20 cellular contexts compared by ENCODE assay signal in the genomic region with DNA sequence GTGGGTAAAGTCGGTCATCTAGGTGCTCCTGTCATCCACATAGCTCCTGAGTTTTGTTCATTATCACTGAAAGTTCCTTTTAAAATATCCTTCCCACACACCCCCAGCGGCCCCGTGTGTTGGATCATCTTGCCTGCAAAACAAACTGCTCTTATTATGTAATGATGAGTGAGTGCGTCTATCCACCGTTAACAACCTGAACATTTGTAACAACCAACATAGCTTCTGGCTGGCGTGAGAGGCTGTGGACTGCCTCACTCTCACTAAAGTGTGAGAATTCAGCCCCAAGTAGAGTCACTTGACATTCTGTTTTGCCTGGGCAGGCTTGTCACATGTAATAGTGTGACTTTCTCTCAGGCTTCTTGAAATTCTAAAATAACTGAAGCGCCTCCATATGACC. TPM values are rescaled to one million over a fixed set of nuclear protein-coding genes. Genes with fewer than 3 reads are reported as not detected.
DNase-seq lines count a peak whose midpoint lies in the region; ATAC-seq and TF ChIP-seq lines count a peak whose summit lies in the region.
"Had no signal": no experiment of that assay in that cellular context is flagged by ENCODE, and none has a peak within 500 bp of the region (broad histone marks: within the 10 kb centered on the region; RNA-seq: fewer than 3 reads in every experiment).

No MANE protein-coding gene starts in this region.

- POLR2A ChIA-PET in CD8-positive, alpha-beta memory T cell (lab: Charles Lee) = interaction anchor here (1.0 to 1.7 kb wide), 2 partner anchors 29 to 145 kb away, joined by 4 to 27 read pairs; no protein-coding TSS in a partner anchor

- WGBS in gastroesophageal sphincter (ENCODE audit: low coverage in 1 of 2), 2 donors = 74 to 75% methylated on average over 5 to 7 of the region's 7 CpGs

- TF ChIP-seq CTCF in type B pancreatic cell (conservative IDR thresholded peaks at IDR 0.05) (no peak), gastroesophageal sphincter (IDR thresholded peaks at IDR 0.05) (no peak)

- DNase-seq in NOMO-1 (lab: John Stamatoyannopoulos, UW; ENCODE audit: unreplicated experiment in 2 of 2) (peak; percentile 33 to 39), NOMO-1 treated with dmso at 0.1 percent for 144 hours (lab: John Stamatoyannopoulos, UW; ENCODE audit: unreplicated experiment) (no peak), naive B cell (no peak), type B pancreatic cell (ENCODE audit: extremely low spot score, unreplicated experiment) (no peak)
- DNase-seq in CD8-positive, alpha-beta memory T cell = peak in 1 of 5 donors; percentile 8
- peak; percentile 44 for DNase-seq in activated CD8-positive, alpha-beta memory T cell treated with anti-CD3 and anti-CD28 coated beads, Interleukin-2, amount 50 U/mL, for 48 hours
- DNase-seq: activated CD4-positive, alpha-beta T cell treated with anti-CD3 and anti-CD28 coated beads for 4 hours; activated effector memory CD4-positive, alpha-beta T cell treated with Interleukin-2 at 50 U/mL for 16 hours; foreskin melanocyte; Karpas-422; NCI-H1417 treated with DMSO at 0.1 percent for 48 hours; SHP77; stimulated activated CD4-positive, alpha-beta T cell treated with anti-CD3 and anti-CD28 coated beads, Interleukin-2, amount 100 ng/mL, for 48 hours had no signal

- peaks cover 0 to 7% of the 10 kb centered on the region in 2 donors for H3K27me3 Mint-ChIP-seq in CD8-positive, alpha-beta memory T cell
- H3K27me3 Mint-ChIP-seq in naive B cell = peaks cover under 1 to 2% (median 2%) of the 10 kb centered on the region in 3 donors
- peaks cover 87% of the 10 kb centered on the region for H3K27me3 Mint-ChIP-seq in type B pancreatic cell

- peaks cover 28% of the 10 kb centered on the region for H3K4me1 ChIP-seq in CD8-positive, alpha-beta memory T cell (ENCODE audit: insufficient read depth, low read length)
- H3K4me1 ChIP-seq in gastroesophageal sphincter = peaks cover 0 to 11% (median 5%) of the 10 kb centered on the region in 3 donors

- no peak for TF ChIP-seq POLR2A in gastroesophageal sphincter (IDR thresholded peaks at IDR 0.05)

- peak overlapping the region in 4 of 8 donors; percentile 51 to 94 (median 88) for H3K27ac Mint-ChIP-seq in CD8-positive, alpha-beta memory T cell
- peak overlapping the region in 4 of 6 donors; percentile 45 to 88 (median 78) for H3K27ac Mint-ChIP-seq in naive B cell
- no peak overlapping the region for H3K27ac Mint-ChIP-seq in type B pancreatic cell

- ATAC-seq in naive B cell (ENCODE audit: low read depth in 2 of 2) (no peak), HG02610 (IDR thresholded peaks at IDR 0.05; ENCODE audit: unreplicated experiment) (no peak), gastroesophageal sphincter (no peak)
- ATAC-seq: A549 had no signal

- H3K27ac ChIP-seq in CD8-positive, alpha-beta memory T cell (ENCODE audit: low read depth, low read length) = no peak overlapping the region
- no peak overlapping the region for H3K27ac ChIP-seq in gastroesophageal sphincter
- H3K27ac ChIP-seq: A549, coronary artery had no signal

- H3K9me3 ChIP-seq in CD8-positive, alpha-beta memory T cell (ENCODE audit: low read length) = no peaks in the 10 kb centered on the region
- H3K9me3 ChIP-seq in gastroesophageal sphincter = no peaks in the 10 kb centered on the region
- H3K9me3 ChIP-seq: A549, tibial nerve had no signal

- no peaks in the 10 kb centered on the region for H3K27me3 ChIP-seq in CD8-positive, alpha-beta memory T cell (ENCODE audit: insufficient read depth, low read length, poor library complexity, severe bottlenecking)
- H3K27me3 ChIP-seq in gastroesophageal sphincter = peaks cover 48% of the 10 kb centered on the region

- H3K4me3 ChIP-seq in CD8-positive, alpha-beta memory T cell (ENCODE audit: low read length) = no peak overlapping the region
- no peak overlapping the region for H3K4me3 ChIP-seq in gastroesophageal sphincter
- H3K4me3 ChIP-seq: A549, coronary artery, tibial nerve had no signal

- H3K9me3 Mint-ChIP-seq in CD8-positive, alpha-beta memory T cell = peaks cover 0 to 4% (median 0%) of the 10 kb centered on the region in 5 donors
- H3K9me3 Mint-ChIP-seq in naive B cell (peaks cover 0 to 3% (median 0%) of the 10 kb centered on the region in 7 donors), type B pancreatic cell (no peaks in the 10 kb centered on the region)

- H3K4me3 Mint-ChIP-seq in CD8-positive, alpha-beta memory T cell = peak overlapping the region; percentile 15 to 91 (median 90)
- H3K4me3 Mint-ChIP-seq in naive B cell (peak overlapping the region in 7 of 8 donors; percentile 44 to 98 (median 90)), type B pancreatic cell (no peak overlapping the region)

- H3K36me3 Mint-ChIP-seq in CD8-positive, alpha-beta memory T cell = peaks cover 8 to 13% (median 9%) of the 10 kb centered on the region in 3 donors
- H3K36me3 Mint-ChIP-seq in naive B cell = no peaks in the 10 kb centered on the region
- no peaks in the 10 kb centered on the region for H3K36me3 Mint-ChIP-seq in type B pancreatic cell
- H3K36me3 Mint-ChIP-seq: CD14-positive monocyte had no signal

- no peak for TF ChIP-seq EP300 in gastroesophageal sphincter (IDR thresholded peaks at IDR 0.05)

- CTCF ChIA-PET in CD8-positive, alpha-beta memory T cell (lab: Charles Lee) = interaction anchor here (0.7 to 4.0 kb wide), 11 partner anchors 9 to 372 kb away, joined by 3 to 135 read pairs (median 14); a partner anchor contains a TSS

- no peaks in the 10 kb centered on the region for H3K36me3 ChIP-seq in CD8-positive, alpha-beta memory T cell (ENCODE audit: insufficient read depth, low read length)
- no peaks in the 10 kb centered on the region for H3K36me3 ChIP-seq in gastroesophageal sphincter
- H3K36me3 ChIP-seq: tibial nerve had no signal

- peaks cover 29 to 35% (median 33%) of the 10 kb centered on the region in 3 donors for H3K4me1 Mint-ChIP-seq in CD8-positive, alpha-beta memory T cell
- H3K4me1 Mint-ChIP-seq in naive B cell = peaks cover 28 to 39% (median 37%) of the 10 kb centered on the region in 3 donors
- H3K4me1 Mint-ChIP-seq in type B pancreatic cell (ENCODE audit: unreplicated experiment) = peaks cover 5% of the 10 kb centered on the region

RNA-seq across cellular contexts. Expression of a gene that starts 14.5 kb away (rescaled TPM):
- total RNA-seq in CD8-positive, alpha-beta memory T cell = under 1 TPM; 0.24 to 0.35 TPM
- polyA plus RNA-seq in CD8-positive, alpha-beta memory T cell = 0.16 TPM
- polyA plus RNA-seq in naive B cell (ENCODE audit: low read depth in 6 of 6) = not detected
- 0.40 and 1.1 TPM in 2 replicates for total RNA-seq in type B pancreatic cell (ENCODE audit: low replicate concordance)
- 10 to 100 TPM in 1 of 4 donors, 1 to 10 TPM in 3; 2.8 to 16.8 (median 4.6) TPM for total RNA-seq in gastroesophageal sphincter
- polyA plus RNA-seq: CD14-positive monocyte had no signal

RNA-seq across cellular contexts. Expression of a gene that starts 54.1 kb away (rescaled TPM):
- 10 to 100 TPM; 38.4 to 40.5 TPM for total RNA-seq in CD8-positive, alpha-beta memory T cell
- 94.0 TPM for polyA plus RNA-seq in CD8-positive, alpha-beta memory T cell
- 10 to 100 TPM; 38.4 to 78.6 (median 51.0) TPM for polyA plus RNA-seq in naive B cell (ENCODE audit: low read depth in 6 of 6)
- total RNA-seq in type B pancreatic cell (ENCODE audit: low replicate concordance) (0.94 and 1.9 TPM in 2 replicates), gastroesophageal sphincter (1 to 10 TPM in 1 of 4 donors, under 1 TPM in 3; 0.31 to 1.9 (median 0.49) TPM)
- total RNA-seq: osteocyte had no signal
- polyA plus RNA-seq: A549 had no signal

Comparison
In these comparisons a context has a peak if more than half of its experiments do, and no peak if none do; other contexts are left out.
1. DNase-seq: peak in NOMO-1 (2 of 2) and activated CD8-positive, alpha-beta memory T cell treated with anti-CD3 and anti-CD28 coated beads, Interleukin-2, amount 50 U/mL, for 48 hours (single experiment); none in NOMO-1 treated with dmso at 0.1 percent for 144 hours (single experiment), naive B cell (single experiment) and type B pancreatic cell (single experiment).
2. RNA of a gene that starts 54.1 kb away (total RNA-seq): 38.4 to 40.5 TPM in CD8-positive, alpha-beta memory T cell; 0.94 to 1.9 TPM in type B pancreatic cell and 0.31 to 1.9 TPM in gastroesophageal sphincter; every median in the first group is over 10 times any median in the second.